In the genomic region with DNA sequence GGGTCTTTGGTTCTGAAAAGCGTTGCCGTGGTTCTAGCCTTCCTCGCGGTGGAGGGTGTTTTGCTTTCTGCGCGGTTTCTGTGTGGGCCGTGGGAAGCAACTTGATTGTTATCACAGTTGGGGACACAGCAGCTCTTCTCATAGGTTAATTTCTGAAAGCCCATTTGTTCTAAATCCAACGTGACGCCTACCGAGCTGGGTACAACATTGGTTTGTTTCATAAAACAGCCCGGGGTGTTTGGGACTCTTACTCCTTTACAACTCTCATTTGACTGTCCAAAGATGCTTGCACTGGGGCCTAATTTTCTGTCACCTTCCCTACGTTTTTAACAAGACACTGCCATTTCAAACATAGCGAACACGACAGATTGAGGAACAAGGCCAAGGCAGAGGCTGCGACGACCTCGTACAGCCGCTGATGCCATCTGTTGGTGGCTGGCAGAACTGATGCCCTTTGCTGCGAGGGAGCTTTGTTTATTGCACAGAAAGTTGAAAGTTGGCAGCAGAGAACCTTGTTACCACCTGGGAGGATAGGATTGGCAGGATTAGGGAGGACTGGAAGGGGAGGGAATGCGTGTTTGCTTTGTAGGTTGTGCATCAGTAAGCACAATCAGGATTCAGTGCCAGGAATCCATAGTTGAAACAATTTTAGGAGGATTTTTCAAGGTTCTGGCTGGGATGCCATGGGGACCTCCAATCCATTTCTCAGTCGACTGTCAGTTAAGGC, we compare ENCODE assay signal across 8 cellular contexts.
A peak's percentile ranks its signal among the peaks of the same experiment; 100 is the strongest.
DNase-seq lines count a peak whose midpoint lies in the region; ATAC-seq and TF ChIP-seq lines count a peak whose summit lies in the region.

No MANE protein-coding gene starts in this region.

- peak; percentile 87 for TF ChIP-seq CTCF in activated CD8-positive, alpha-beta T cell treated with anti-CD3 and anti-CD28 coated beads for 36 hours (IDR thresholded peaks at IDR 0.05)

- intact Hi-C loops in activated CD8-positive, alpha-beta T cell treated with anti-CD3 and anti-CD28 coated beads for 36 hours (cut with micrococcal nuclease): loop anchor here (5.0 kb wide), 1 partner anchor 43 kb away; no protein-coding TSS in a partner anchor

- peak overlapping the region; percentile 68 for H3K4me3 Mint-ChIP-seq in activated CD8-positive, alpha-beta T cell treated with anti-CD3 and anti-CD28 coated beads for 36 hours

- POLR2A ChIA-PET in activated CD8-positive, alpha-beta T cell treated with anti-CD3 and anti-CD28 coated beads for 36 hours (lab: Charles Lee): interaction anchor here (0.7 to 10.6 kb wide), 18 partner anchors 8 to 109 kb away, joined by 3 to 86 read pairs (median 6); partner anchors contain the start of genes PITPNC1 and PSMD12

- peaks cover 67% of the 10 kb centered on the region for H3K4me1 Mint-ChIP-seq in activated CD8-positive, alpha-beta T cell treated with anti-CD3 and anti-CD28 coated beads for 36 hours (ENCODE audit: low read depth)

- no peaks in the 10 kb centered on the region for H3K27me3 Mint-ChIP-seq in activated CD8-positive, alpha-beta T cell treated with anti-CD3 and anti-CD28 coated beads for 36 hours

- peak; percentile 71 for ATAC-seq in activated CD8-positive, alpha-beta T cell treated with anti-CD3 and anti-CD28 coated beads for 36 hours
- no peak for ATAC-seq in GM18909 (IDR thresholded peaks at IDR 0.05; ENCODE audit: poor library complexity, unreplicated experiment)

- H3K27ac Mint-ChIP-seq in activated CD8-positive, alpha-beta T cell treated with anti-CD3 and anti-CD28 coated beads for 36 hours: peak overlapping the region; percentile 92

- peaks cover 10% of the 10 kb centered on the region for H3K36me3 Mint-ChIP-seq in activated CD8-positive, alpha-beta T cell treated with anti-CD3 and anti-CD28 coated beads for 36 hours (ENCODE audit: low read depth)

- peak; percentile 73 for DNase-seq in GDM1 (lab: John Stamatoyannopoulos, UW)
- peak; percentile 57 for DNase-seq in HK-2 (ENCODE audit: unreplicated experiment)
- peak; percentile 87 for DNase-seq in NCI-H82 (lab: John Stamatoyannopoulos, UW)
- peak; percentile 92 for DNase-seq in activated CD8-positive, alpha-beta T cell treated with anti-CD3 and anti-CD28 coated beads for 36 hours
- DNase-seq in ecto neural progenitor cell (ENCODE audit: low spot score): peak; percentile 80
- peak; percentile 86 to 89 for DNase-seq in lung microvascular endothelial cell (ENCODE audit: low read depth in 2 of 2)
- DNase-seq in stimulated activated CD8-positive, alpha-beta memory T cell treated with anti-CD3 and anti-CD28 coated beads, Interleukin-12 subunit alpha, Interleukin-12 subunit beta, amount 100 ng/mL, for 4 hours (ENCODE audit: low read depth): peak; percentile 70

- peaks cover 2% of the 10 kb centered on the region for H3K9me3 Mint-ChIP-seq in activated CD8-positive, alpha-beta T cell treated with anti-CD3 and anti-CD28 coated beads for 36 hours

- CTCF ChIA-PET in activated CD8-positive, alpha-beta T cell treated with anti-CD3 and anti-CD28 coated beads for 36 hours (lab: Charles Lee): interaction anchor here (0.6 to 7.7 kb wide), 45 partner anchors 9 to 213 kb away, joined by 3 to 201 read pairs (median 6); partner anchors contain the start of genes PITPNC1 and PSMD12
